ENCODE assay signal across 1 cellular context in the genomic region with DNA sequence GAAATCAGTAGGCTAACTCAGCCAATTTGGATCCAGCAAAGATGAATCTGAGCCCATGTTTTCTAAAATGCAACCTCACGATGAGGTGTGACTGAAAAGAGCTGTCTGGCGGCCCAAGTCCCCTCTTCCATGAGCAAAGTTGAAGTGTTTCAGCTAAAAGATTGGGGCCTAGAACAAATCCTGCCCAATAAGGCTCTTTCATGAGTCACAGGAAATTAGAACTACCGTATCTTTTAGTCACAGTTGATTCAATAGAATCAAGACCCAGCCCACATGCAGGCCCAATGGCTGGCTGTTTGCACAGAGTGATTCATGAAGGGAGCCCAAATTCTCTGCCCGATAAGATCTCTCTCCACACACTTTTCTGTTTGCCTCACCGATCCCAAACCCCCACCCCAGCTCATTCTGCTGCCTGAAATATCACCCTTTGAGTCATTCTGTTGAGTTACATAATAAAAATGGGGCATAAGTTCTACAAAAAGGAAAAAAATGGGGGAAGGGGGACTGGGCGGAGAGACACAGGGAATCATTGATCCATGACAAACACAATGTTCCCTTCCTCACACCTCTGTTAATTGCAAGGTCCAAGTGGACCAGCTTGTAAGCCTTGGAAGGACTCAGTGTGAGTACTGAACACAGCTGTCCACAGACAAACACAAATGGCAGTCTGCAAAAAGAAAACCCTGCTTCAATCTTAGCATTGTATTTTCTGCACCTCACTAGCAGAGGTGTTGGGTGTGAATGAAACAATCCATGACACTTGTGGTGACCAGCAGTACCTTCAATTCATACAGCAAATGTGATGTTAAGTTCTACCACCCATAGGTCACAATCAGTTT.
TF ChIP-seq lines count a peak whose summit lies in the region.

No MANE protein-coding gene starts in this region.

TF ChIP-seq in HepG2, 621 proteins besides CTCF, POLR2A, EP300 and RAD21 (continued from another document and continues in another):
- TF ChIP-seq, protein P1, sequence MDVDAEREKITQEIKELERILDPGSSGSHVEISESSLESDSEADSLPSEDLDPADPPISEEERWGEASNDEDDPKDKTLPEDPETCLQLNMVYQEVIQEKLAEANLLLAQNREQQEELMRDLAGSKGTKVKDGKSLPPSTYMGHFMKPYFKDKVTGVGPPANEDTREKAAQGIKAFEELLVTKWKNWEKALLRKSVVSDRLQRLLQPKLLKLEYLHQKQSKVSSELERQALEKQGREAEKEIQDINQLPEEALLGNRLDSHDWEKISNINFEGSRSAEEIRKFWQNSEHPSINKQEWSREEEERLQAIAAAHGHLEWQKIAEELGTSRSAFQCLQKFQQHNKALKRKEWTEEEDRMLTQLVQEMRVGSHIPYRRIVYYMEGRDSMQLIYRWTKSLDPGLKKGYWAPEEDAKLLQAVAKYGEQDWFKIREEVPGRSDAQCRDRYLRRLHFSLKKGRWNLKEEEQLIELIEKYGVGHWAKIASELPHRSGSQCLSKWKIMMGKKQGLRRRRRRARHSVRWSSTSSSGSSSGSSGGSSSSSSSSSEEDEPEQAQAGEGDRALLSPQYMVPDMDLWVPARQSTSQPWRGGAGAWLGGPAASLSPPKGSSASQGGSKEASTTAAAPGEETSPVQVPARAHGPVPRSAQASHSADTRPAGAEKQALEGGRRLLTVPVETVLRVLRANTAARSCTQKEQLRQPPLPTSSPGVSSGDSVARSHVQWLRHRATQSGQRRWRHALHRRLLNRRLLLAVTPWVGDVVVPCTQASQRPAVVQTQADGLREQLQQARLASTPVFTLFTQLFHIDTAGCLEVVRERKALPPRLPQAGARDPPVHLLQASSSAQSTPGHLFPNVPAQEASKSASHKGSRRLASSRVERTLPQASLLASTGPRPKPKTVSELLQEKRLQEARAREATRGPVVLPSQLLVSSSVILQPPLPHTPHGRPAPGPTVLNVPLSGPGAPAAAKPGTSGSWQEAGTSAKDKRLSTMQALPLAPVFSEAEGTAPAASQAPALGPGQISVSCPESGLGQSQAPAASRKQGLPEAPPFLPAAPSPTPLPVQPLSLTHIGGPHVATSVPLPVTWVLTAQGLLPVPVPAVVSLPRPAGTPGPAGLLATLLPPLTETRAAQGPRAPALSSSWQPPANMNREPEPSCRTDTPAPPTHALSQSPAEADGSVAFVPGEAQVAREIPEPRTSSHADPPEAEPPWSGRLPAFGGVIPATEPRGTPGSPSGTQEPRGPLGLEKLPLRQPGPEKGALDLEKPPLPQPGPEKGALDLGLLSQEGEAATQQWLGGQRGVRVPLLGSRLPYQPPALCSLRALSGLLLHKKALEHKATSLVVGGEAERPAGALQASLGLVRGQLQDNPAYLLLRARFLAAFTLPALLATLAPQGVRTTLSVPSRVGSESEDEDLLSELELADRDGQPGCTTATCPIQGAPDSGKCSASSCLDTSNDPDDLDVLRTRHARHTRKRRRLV (CRISPR knock-in tag; IDR thresholded peaks at IDR 0.05): 0 out of 2 replicates have a peak, but pooled peaks have one; percentile 61
- TF ChIP-seq ZC3H13 (CRISPR knock-in tag; IDR thresholded peaks at IDR 0.05) (peak; percentile 60; the same call in 1 of the 2 replicates), YY1 (IDR thresholded peaks at IDR 0.05; ENCODE audit: insufficient read depth, insufficient replicate concordance, low read depth, low read length) (no peak), SRSF4 (IDR thresholded peaks at IDR 0.05; ENCODE audit: low read depth, low read length, poor library complexity, severe bottlenecking) (no peak), RORA (CRISPR knock-in tag; IDR thresholded peaks at IDR 0.05) (no peak; the same call in 1 of the 2 replicates), ZIK1 (CRISPR knock-in tag; IDR thresholded peaks at IDR 0.05; ENCODE audit: borderline replicate concordance, low read depth) (no peak), HOXA9 (CRISPR knock-in tag; IDR thresholded peaks at IDR 0.05; ENCODE audit: borderline replicate concordance) (no peak), SP2 (CRISPR knock-in tag; IDR thresholded peaks at IDR 0.05) (no peak), SAP130 (CRISPR knock-in tag; IDR thresholded peaks at IDR 0.05; ENCODE audit: low read depth) (peak; percentile 89), ZNF317 (CRISPR knock-in tag; IDR thresholded peaks at IDR 0.05) (peak; percentile 65), SRSF9 (IDR thresholded peaks at IDR 0.05; ENCODE audit: borderline replicate concordance, insufficient read depth, low read depth, low read length, poor library complexity, severe bottlenecking) (no peak), ZNF713 (CRISPR knock-in tag; IDR thresholded peaks at IDR 0.05) (no peak), TRIM24 (CRISPR knock-in tag; IDR thresholded peaks at IDR 0.05) (0 out of 2 replicates have a peak, but pooled peaks have one; percentile 66), ZNF441 (CRISPR knock-in tag; IDR thresholded peaks at IDR 0.05; ENCODE audit: borderline replicate concordance) (0 out of 2 replicates have a peak, but pooled peaks have one; percentile 17), ZNF382 (CRISPR knock-in tag; IDR thresholded peaks at IDR 0.05; ENCODE audit: borderline replicate concordance) (no peak), SMAD1 (CRISPR knock-in tag; IDR thresholded peaks at IDR 0.05; ENCODE audit: borderline replicate concordance, low read depth) (no peak), JARID2 (CRISPR knock-in tag; IDR thresholded peaks at IDR 0.05; ENCODE audit: insufficient replicate concordance) (no peak), DPF2 (CRISPR knock-in tag; IDR thresholded peaks at IDR 0.05; ENCODE audit: borderline replicate concordance, low read depth) (peak; percentile 41; the same call in 1 of the 2 replicates), ZBTB20 (CRISPR knock-in tag; IDR thresholded peaks at IDR 0.05; ENCODE audit: borderline replicate concordance, low read depth) (no peak), ZNF75D (CRISPR knock-in tag; IDR thresholded peaks at IDR 0.05; ENCODE audit: borderline replicate concordance) (no peak), ZSCAN22 (CRISPR knock-in tag; IDR thresholded peaks at IDR 0.05) (no peak), NAIF1 (CRISPR knock-in tag; IDR thresholded peaks at IDR 0.05; ENCODE audit: borderline replicate concordance) (no peak), RAD51 (IDR thresholded peaks at IDR 0.05; ENCODE audit: borderline replicate concordance) (no peak), NFKB2 (CRISPR knock-in tag; IDR thresholded peaks at IDR 0.05; ENCODE audit: borderline replicate concordance) (no peak), CREB1 (IDR thresholded peaks at IDR 0.05) (no peak; the same call in 1 of the 2 replicates), CREB1 (CRISPR knock-in tag; IDR thresholded peaks at IDR 0.05) (peak; percentile 89), ZBTB21 (CRISPR knock-in tag; IDR thresholded peaks at IDR 0.05) (no peak), ZNF33A (CRISPR knock-in tag; IDR thresholded peaks at IDR 0.05; ENCODE audit: borderline replicate concordance) (no peak)
- TF ChIP-seq, protein P2, sequence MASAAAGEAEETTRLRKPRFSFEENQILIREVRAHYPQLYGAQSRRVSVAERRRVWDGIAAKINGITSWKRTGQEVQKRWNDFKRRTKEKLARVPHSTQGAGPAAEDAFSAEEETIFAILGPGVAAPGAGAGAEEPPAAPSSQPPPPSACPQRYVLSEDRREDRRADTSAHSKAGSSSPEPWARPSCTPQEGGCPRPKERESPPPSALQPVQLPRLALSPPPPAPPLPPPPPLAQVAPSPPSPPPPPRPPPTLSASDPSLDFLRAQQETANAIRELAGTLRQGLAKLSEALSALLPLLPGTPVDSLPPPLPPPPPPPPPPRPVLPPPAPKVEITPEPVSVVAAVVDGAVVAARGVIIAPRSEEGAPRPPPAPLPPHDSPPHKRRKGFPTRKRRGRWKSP (CRISPR knock-in tag; IDR thresholded peaks at IDR 0.05): peak; percentile 68; the same call in 1 of the 2 replicates
- TF ChIP-seq, protein P3, sequence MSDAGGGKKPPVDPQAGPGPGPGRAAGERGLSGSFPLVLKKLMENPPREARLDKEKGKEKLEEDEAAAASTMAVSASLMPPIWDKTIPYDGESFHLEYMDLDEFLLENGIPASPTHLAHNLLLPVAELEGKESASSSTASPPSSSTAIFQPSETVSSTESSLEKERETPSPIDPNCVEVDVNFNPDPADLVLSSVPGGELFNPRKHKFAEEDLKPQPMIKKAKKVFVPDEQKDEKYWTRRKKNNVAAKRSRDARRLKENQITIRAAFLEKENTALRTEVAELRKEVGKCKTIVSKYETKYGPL (CRISPR knock-in tag; IDR thresholded peaks at IDR 0.05): peak; percentile 92
- TF ChIP-seq, protein P4, sequence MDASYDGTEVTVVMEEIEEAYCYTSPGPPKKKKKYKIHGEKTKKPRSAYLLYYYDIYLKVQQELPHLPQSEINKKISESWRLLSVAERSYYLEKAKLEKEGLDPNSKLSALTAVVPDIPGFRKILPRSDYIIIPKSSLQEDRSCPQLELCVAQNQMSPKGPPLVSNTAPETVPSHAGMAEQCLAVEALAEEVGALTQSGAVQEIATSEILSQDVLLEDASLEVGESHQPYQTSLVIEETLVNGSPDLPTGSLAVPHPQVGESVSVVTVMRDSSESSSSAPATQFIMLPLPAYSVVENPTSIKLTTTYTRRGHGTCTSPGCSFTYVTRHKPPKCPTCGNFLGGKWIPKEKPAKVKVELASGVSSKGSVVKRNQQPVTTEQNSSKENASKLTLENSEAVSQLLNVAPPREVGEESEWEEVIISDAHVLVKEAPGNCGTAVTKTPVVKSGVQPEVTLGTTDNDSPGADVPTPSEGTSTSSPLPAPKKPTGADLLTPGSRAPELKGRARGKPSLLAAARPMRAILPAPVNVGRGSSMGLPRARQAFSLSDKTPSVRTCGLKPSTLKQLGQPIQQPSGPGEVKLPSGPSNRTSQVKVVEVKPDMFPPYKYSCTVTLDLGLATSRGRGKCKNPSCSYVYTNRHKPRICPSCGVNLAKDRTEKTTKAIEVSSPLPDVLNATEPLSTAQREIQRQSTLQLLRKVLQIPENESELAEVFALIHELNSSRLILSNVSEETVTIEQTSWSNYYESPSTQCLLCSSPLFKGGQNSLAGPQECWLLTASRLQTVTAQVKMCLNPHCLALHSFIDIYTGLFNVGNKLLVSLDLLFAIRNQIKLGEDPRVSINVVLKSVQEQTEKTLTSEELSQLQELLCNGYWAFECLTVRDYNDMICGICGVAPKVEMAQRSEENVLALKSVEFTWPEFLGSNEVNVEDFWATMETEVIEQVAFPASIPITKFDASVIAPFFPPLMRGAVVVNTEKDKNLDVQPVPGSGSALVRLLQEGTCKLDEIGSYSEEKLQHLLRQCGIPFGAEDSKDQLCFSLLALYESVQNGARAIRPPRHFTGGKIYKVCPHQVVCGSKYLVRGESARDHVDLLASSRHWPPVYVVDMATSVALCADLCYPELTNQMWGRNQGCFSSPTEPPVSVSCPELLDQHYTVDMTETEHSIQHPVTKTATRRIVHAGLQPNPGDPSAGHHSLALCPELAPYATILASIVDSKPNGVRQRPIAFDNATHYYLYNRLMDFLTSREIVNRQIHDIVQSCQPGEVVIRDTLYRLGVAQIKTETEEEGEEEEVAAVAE (CRISPR knock-in tag; IDR thresholded peaks at IDR 0.05; ENCODE audit: borderline replicate concordance): 0 out of 2 replicates have a peak, but pooled peaks have one; percentile 38
- TF ChIP-seq, protein P5, sequence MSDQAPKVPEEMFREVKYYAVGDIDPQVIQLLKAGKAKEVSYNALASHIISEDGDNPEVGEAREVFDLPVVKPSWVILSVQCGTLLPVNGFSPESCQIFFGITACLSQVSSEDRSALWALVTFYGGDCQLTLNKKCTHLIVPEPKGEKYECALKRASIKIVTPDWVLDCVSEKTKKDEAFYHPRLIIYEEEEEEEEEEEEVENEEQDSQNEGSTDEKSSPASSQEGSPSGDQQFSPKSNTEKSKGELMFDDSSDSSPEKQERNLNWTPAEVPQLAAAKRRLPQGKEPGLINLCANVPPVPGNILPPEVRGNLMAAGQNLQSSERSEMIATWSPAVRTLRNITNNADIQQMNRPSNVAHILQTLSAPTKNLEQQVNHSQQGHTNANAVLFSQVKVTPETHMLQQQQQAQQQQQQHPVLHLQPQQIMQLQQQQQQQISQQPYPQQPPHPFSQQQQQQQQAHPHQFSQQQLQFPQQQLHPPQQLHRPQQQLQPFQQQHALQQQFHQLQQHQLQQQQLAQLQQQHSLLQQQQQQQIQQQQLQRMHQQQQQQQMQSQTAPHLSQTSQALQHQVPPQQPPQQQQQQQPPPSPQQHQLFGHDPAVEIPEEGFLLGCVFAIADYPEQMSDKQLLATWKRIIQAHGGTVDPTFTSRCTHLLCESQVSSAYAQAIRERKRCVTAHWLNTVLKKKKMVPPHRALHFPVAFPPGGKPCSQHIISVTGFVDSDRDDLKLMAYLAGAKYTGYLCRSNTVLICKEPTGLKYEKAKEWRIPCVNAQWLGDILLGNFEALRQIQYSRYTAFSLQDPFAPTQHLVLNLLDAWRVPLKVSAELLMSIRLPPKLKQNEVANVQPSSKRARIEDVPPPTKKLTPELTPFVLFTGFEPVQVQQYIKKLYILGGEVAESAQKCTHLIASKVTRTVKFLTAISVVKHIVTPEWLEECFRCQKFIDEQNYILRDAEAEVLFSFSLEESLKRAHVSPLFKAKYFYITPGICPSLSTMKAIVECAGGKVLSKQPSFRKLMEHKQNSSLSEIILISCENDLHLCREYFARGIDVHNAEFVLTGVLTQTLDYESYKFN (CRISPR knock-in tag; conservative IDR thresholded peaks at IDR 0.05): peak; percentile 90
- TF ChIP-seq, protein P6, sequence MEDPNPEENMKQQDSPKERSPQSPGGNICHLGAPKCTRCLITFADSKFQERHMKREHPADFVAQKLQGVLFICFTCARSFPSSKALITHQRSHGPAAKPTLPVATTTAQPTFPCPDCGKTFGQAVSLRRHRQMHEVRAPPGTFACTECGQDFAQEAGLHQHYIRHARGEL (CRISPR knock-in tag; IDR thresholded peaks at IDR 0.05): no peak
- TF ChIP-seq, protein P7, sequence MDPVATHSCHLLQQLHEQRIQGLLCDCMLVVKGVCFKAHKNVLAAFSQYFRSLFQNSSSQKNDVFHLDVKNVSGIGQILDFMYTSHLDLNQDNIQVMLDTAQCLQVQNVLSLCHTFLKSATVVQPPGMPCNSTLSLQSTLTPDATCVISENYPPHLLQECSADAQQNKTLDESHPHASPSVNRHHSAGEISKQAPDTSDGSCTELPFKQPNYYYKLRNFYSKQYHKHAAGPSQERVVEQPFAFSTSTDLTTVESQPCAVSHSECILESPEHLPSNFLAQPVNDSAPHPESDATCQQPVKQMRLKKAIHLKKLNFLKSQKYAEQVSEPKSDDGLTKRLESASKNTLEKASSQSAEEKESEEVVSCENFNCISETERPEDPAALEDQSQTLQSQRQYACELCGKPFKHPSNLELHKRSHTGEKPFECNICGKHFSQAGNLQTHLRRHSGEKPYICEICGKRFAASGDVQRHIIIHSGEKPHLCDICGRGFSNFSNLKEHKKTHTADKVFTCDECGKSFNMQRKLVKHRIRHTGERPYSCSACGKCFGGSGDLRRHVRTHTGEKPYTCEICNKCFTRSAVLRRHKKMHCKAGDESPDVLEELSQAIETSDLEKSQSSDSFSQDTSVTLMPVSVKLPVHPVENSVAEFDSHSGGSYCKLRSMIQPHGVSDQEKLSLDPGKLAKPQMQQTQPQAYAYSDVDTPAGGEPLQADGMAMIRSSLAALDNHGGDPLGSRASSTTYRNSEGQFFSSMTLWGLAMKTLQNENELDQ (CRISPR knock-in tag; IDR thresholded peaks at IDR 0.05; ENCODE audit: borderline replicate concordance): no peak
